In the genomic region with DNA sequence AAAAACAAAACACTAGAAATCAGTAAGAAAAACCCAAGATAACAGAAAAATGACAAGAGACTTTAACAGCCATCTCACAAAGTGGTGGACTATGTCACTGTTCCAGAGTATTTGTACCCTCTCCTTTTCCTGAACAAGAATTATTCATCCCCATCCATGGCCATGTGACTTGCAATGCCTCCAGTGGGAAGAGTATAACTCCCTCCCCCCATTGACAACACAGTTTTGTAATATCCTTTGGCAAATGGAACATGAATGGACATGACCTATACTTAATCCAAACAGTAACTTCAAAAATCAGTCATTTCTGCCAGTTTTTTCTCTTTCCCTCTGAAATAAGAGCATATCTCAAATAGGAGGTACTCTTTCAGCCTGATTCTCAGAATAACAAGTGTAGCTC, we compare ENCODE assay signal across 13 cellular contexts. TPM values are rescaled to one million over a fixed set of nuclear protein-coding genes. Genes with fewer than 3 reads are reported as not detected.
DNase-seq lines count a peak whose midpoint lies in the region; FAIRE-seq and TF ChIP-seq lines count a peak whose summit lies in the region.
"Had no signal": no experiment of that assay in that cellular context is flagged by ENCODE, and none has a peak within 500 bp of the region (broad histone marks: within the 10 kb centered on the region; RNA-seq: fewer than 3 reads in every experiment).

No MANE protein-coding gene starts in this region.

- H3K4me3 ChIP-seq in bronchial epithelial cell (ENCODE audit: low read depth, low read length): no peak overlapping the region

- H3K36me3 ChIP-seq in bronchial epithelial cell (ENCODE audit: control insufficient read depth, insufficient read depth, low read length): no peaks in the 10 kb centered on the region

- FAIRE-seq in bronchial epithelial cell (lab: Jason Lieb, UNC): no peak
- FAIRE-seq: GM18507 had no signal

- H3K27me3 Mint-ChIP-seq in HFFc6 (ENCODE audit: insufficient read depth): no peaks in the 10 kb centered on the region
- H3K27me3 Mint-ChIP-seq: brain; CD4-positive, alpha-beta memory T cell; naive B cell had no signal

- peak; percentile 35 for DNase-seq in ACHN
- DNase-seq in HFFc6: no peak
- peak; percentile 97 for DNase-seq in bronchial epithelial cell (ENCODE audit: low read depth)
- DNase-seq in kidney tubule cell (ENCODE audit: low spot score): peak; percentile 56
- no peak for DNase-seq in stimulated activated CD4-positive, alpha-beta T cell treated with anti-CD3 and anti-CD28 coated beads, Interleukin-4, amount 100 ng/mL, for 24 hours
- DNase-seq in NCI-H2029 (lab: John Stamatoyannopoulos, UW): no peak
- DNase-seq in NCI-H748 treated with DMSO at 0.1 percent for 48 hours (lab: John Stamatoyannopoulos, UW): no peak
- DNase-seq in CD1c-positive myeloid dendritic cell (ENCODE audit: extremely low spot score): no peak
- DNase-seq: CD4-positive, alpha-beta memory T cell; naive B cell; NCI-H526 had no signal

- H3K4me3 Mint-ChIP-seq in HFFc6: peak overlapping the region; percentile 8
- H3K4me3 Mint-ChIP-seq: brain had no signal

- H3K9me3 Mint-ChIP-seq in HFFc6: no peaks in the 10 kb centered on the region
- H3K9me3 Mint-ChIP-seq: CD4-positive, alpha-beta memory T cell had no signal

- H3K36me3 Mint-ChIP-seq in HFFc6 (ENCODE audit: low read depth): peaks cover 23% of the 10 kb centered on the region; the same call in 1 of the 2 replicates

- no peaks in the 10 kb centered on the region for H3K27me3 ChIP-seq in bronchial epithelial cell (ENCODE audit: control insufficient read depth, insufficient read depth, low read length)

- in situ Hi-C loops in ACHN (cut with HindIII; ENCODE audit: low pct_ligation_motif_present, low pct_unique_long_range_greater_than_20kb, low sequenced_read_pairs): no loop called here

- H3K4me1 Mint-ChIP-seq in HFFc6 (ENCODE audit: low read depth): peaks cover 38% of the 10 kb centered on the region

- H3K27ac Mint-ChIP-seq in HFFc6: peak overlapping the region; percentile 29
- H3K27ac Mint-ChIP-seq: brain had no signal

- TF ChIP-seq CTCF in HFFc6 (IDR thresholded peaks at IDR 0.05): no peak
- no peak for TF ChIP-seq CTCF in bronchial epithelial cell (IDR thresholded peaks at IDR 0.05; ENCODE audit: insufficient read depth, low read length, severe bottlenecking)

RNA-seq across cellular contexts. Expression of a gene that starts 33.9 kb away (rescaled TPM):
- 10 to 100 TPM; 31.1 to 52.5 (median 39.7) TPM for total RNA-seq in HFFc6 (2021; fragmentation: NEBNext Ultra II Directional; extraction: Animal tissue kit (Norgen Biotek cat#: 25700))
- total RNA-seq in bronchial epithelial cell: 56.2 and 62.4 TPM in 2 replicates

Comparison
In these comparisons a context has a peak if more than half of its experiments do, and no peak if none do; other contexts are left out.
1. DNase-seq: peak in ACHN (single experiment), bronchial epithelial cell (single experiment) and kidney tubule cell (single experiment); none in HFFc6 (single experiment), stimulated activated CD4-positive, alpha-beta T cell treated with anti-CD3 and anti-CD28 coated beads, Interleukin-4, amount 100 ng/mL, for 24 hours (single experiment), NCI-H2029 (single experiment), NCI-H748 treated with DMSO at 0.1 percent for 48 hours (single experiment) and CD1c-positive myeloid dendritic cell (single experiment).